21 cellular contexts compared by ENCODE assay signal in genomic region chr1:209231476-209232156, GRCh38.
"Had no signal": no experiment of that assay in that cellular context is flagged by ENCODE, and none has a peak within 500 bp of the region (broad histone marks: within the 10 kb centered on the region; RNA-seq: fewer than 3 reads in every experiment).

No MANE protein-coding gene starts in this region.

- H3K4me1 ChIP-seq: left ventricle myocardium inferior, pancreas, prostate gland, suprapubic skin, tibial nerve, vagina had no signal

- H3K9me3 Mint-ChIP-seq: stimulated activated effector memory CD8-positive, alpha-beta T cell treated with anti-CD3 and anti-CD28 coated beads, Interleukin-12 subunit alpha, Interleukin-12 subunit beta, amount 100 ng/mL, for 72 hours had no signal

- H3K27ac Mint-ChIP-seq: memory B cell; naive thymus-derived CD4-positive, alpha-beta T cell; natural killer cell treated with Interleukin-12 subunit alpha and Interleukin-12 subunit beta and Interleukin-15 and Interleukin-18, amount 100 ng/mL, for 72 hours; stimulated activated effector memory CD8-positive, alpha-beta T cell treated with anti-CD3 and anti-CD28 coated beads, Interleukin-12 subunit alpha, Interleukin-12 subunit beta, amount 100 ng/mL, for 72 hours had no signal

- ATAC-seq: mucosa of descending colon; naive thymus-derived CD4-positive, alpha-beta T cell; pancreas; right cardiac atrium; sciatic nerve; stimulated activated effector memory CD8-positive, alpha-beta T cell treated with anti-CD3 and anti-CD28 coated beads, Interleukin-12 subunit alpha, Interleukin-12 subunit beta, amount 100 ng/mL, for 72 hours had no signal

- H3K27ac ChIP-seq: left ventricle myocardium inferior, pancreas, prostate gland, skin epidermis, suprapubic skin, tibial nerve, upper lobe of left lung, vagina had no signal

- H3K36me3 Mint-ChIP-seq: memory B cell; stimulated activated effector memory CD8-positive, alpha-beta T cell treated with anti-CD3 and anti-CD28 coated beads, Interleukin-12 subunit alpha, Interleukin-12 subunit beta, amount 100 ng/mL, for 72 hours had no signal

- DNase-seq: hypothalamus; islet precursor cell; left ventricle myocardium inferior; midbrain; mucosa of descending colon; naive thymus-derived CD4-positive, alpha-beta T cell; retina; stimulated activated CD4-positive, alpha-beta T cell treated with anti-CD3 and anti-CD28 coated beads, Interleukin-4, amount 100 ng/mL, for 24 hours; stimulated activated naive CD4-positive, alpha-beta T cell treated with Interleukin-2 at 50 U/mL for 16 hours had no signal

- H3K4me1 Mint-ChIP-seq: memory B cell; naive thymus-derived CD4-positive, alpha-beta T cell; stimulated activated effector memory CD8-positive, alpha-beta T cell treated with anti-CD3 and anti-CD28 coated beads, Interleukin-12 subunit alpha, Interleukin-12 subunit beta, amount 100 ng/mL, for 72 hours had no signal

- H3K36me3 ChIP-seq: left ventricle myocardium inferior, pancreas, prostate gland, suprapubic skin, upper lobe of left lung, vagina had no signal

- H3K27me3 ChIP-seq: vagina had no signal

- H3K27me3 Mint-ChIP-seq: memory B cell had no signal

- H3K9me3 ChIP-seq: mucosa of descending colon, pancreas, prostate gland, suprapubic skin, vagina had no signal

- H3K4me3 ChIP-seq: left ventricle myocardium inferior, mucosa of descending colon, pancreas, prostate gland, skin epidermis, suprapubic skin, tibial nerve, upper lobe of left lung, vagina had no signal

- H3K4me3 Mint-ChIP-seq: memory B cell; naive thymus-derived CD4-positive, alpha-beta T cell; natural killer cell treated with Interleukin-12 subunit alpha and Interleukin-12 subunit beta and Interleukin-15 and Interleukin-18, amount 100 ng/mL, for 72 hours; stimulated activated effector memory CD8-positive, alpha-beta T cell treated with anti-CD3 and anti-CD28 coated beads, Interleukin-12 subunit alpha, Interleukin-12 subunit beta, amount 100 ng/mL, for 72 hours had no signal
